Comparison of ENCODE assay signal across 2 cellular contexts in genomic region chr12:2884810-2885209, GRCh38.
TF ChIP-seq lines count a peak whose summit lies in the region.

No MANE protein-coding gene starts in this region.

TF ChIP-seq in WTC11, 78 proteins besides CTCF, POLR2A, EP300 and RAD21:
- TF ChIP-seq MYBL2 (CRISPR knock-in tag; IDR thresholded peaks at IDR 0.05) (no peak), ZNF532 (CRISPR knock-in tag; IDR thresholded peaks at IDR 0.05; ENCODE audit: borderline replicate concordance) (no peak), MAX (CRISPR knock-in tag; IDR thresholded peaks at IDR 0.05) (no peak), SMAD4 (CRISPR knock-in tag; IDR thresholded peaks at IDR 0.05) (no peak), FOXP4 (CRISPR knock-in tag; IDR thresholded peaks at IDR 0.05) (no peak), SP1 (CRISPR knock-in tag; conservative IDR thresholded peaks at IDR 0.05) (no peak), ZNF138 (CRISPR knock-in tag; conservative IDR thresholded peaks at IDR 0.05) (no peak), ERG (CRISPR knock-in tag; IDR thresholded peaks at IDR 0.05) (no peak), FOXJ3 (CRISPR knock-in tag; IDR thresholded peaks at IDR 0.05; ENCODE audit: borderline replicate concordance) (no peak), E2F5 (CRISPR knock-in tag; IDR thresholded peaks at IDR 0.05) (no peak), NR1H2 (CRISPR knock-in tag; IDR thresholded peaks at IDR 0.05) (no peak), IRF1 (CRISPR knock-in tag; IDR thresholded peaks at IDR 0.05) (no peak)

TF ChIP-seq in HepG2, 621 proteins besides CTCF, POLR2A, EP300 and RAD21:
- TF ChIP-seq ZNF768 (CRISPR knock-in tag; IDR thresholded peaks at IDR 0.05) (no peak), ZNF263 (CRISPR knock-in tag; IDR thresholded peaks at IDR 0.05) (peak; percentile 25; the same call in 1 of the 2 replicates), SAP130 (CRISPR knock-in tag; IDR thresholded peaks at IDR 0.05; ENCODE audit: low read depth) (no peak)
TF ChIP-seq in HepG2: peak in this region for 1.
